10 cellular contexts compared by ENCODE assay signal in the genomic region with DNA sequence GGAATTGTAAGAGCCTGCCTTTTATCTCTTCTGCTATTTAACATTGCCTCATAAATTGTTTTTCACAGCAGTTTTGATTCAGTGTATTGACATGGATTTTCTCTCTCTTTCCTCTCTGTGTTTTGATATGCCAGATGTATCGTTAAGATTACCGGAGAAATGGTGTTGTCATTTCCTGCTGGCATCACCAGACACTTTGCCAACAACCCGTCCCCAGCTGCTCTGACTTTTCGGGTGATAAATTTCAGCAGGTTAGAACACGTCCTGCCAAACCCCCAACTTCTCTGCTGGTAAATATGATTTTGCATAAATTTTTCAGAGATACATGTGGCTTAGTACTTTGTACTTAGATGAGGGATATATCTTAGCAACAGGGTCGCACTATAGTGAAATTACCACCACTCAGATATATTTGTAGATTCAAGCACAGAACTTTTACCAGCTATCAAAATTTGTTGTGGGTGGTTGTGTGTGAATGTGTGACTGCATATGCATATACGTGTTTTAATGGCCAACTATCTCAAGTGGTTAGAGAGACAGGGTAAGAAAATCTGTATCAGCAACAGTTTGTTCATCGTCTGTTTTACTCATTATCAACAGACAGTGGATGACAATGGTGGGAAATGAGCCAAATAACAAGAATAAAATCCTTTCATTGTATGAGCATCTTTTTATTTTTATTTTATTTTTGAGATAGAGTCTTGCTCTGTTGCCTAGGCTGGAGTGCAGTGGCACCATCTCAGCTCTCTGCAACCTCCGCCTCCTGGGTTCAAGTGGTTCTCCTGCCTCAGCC. TPM values are rescaled to one million over a fixed set of nuclear protein-coding genes. Genes with fewer than 3 reads are reported as not detected.
DNase-seq lines count a peak whose midpoint lies in the region; ATAC-seq, FAIRE-seq and TF ChIP-seq lines count a peak whose summit lies in the region.
"Had no signal": no experiment of that assay in that cellular context is flagged by ENCODE, and none has a peak within 500 bp of the region (broad histone marks: within the 10 kb centered on the region; RNA-seq: fewer than 3 reads in every experiment).

No MANE protein-coding gene starts in this region.

- H3K4me1 ChIP-seq in BLaER1 treated with 17β-estradiol and CSF1 and Interleukin-3, amounts not matched to agents 10 nM and 100 nM: peaks cover 6 to 50% (median 29%) of the 10 kb centered on the region in 10 experiments; a peak in 19 of 20 replicates

- H4K20me1 ChIP-seq in BLaER1 treated with 17β-estradiol and CSF1 and Interleukin-3, amounts not matched to agents 10 nM and 100 nM: no peaks in the 10 kb centered on the region

- peak overlapping the region in 1 of 11 experiments; percentile 7; a peak in 1 of 22 replicates for H3K9ac ChIP-seq in BLaER1 treated with 17β-estradiol and CSF1 and Interleukin-3, amounts not matched to agents 10 nM and 100 nM

- no peaks in the 10 kb centered on the region for H3K4me1 Mint-ChIP-seq in effector memory CD8-positive, alpha-beta T cell (ENCODE audit: low read depth in 2 of 2)

- peaks cover 0 to 12% (median 0%) of the 10 kb centered on the region in 11 experiments; a peak in 3 of 22 replicates for H3K9me3 ChIP-seq in BLaER1 treated with 17β-estradiol and CSF1 and Interleukin-3, amounts not matched to agents 10 nM and 100 nM (replicated peaks in 1 of 11)

- H3K4me2 ChIP-seq in BLaER1 treated with 17β-estradiol and CSF1 and Interleukin-3, amounts not matched to agents 10 nM and 100 nM: peak overlapping the region in 7 of 11 experiments; percentile 0 to 51 (median 12); a peak in 7 of 22 replicates
- H3K4me2 ChIP-seq: hepatocyte had no signal

- peaks cover 27 to 43% of the 10 kb centered on the region in 2 donors for H3K27me3 Mint-ChIP-seq in effector memory CD8-positive, alpha-beta T cell

- H3K27ac Mint-ChIP-seq in effector memory CD8-positive, alpha-beta T cell: no peak overlapping the region

- DNase-seq in EH (ENCODE audit: low read depth): peak; percentile 27
- DNase-seq in NOMO-1 treated with dmso at 0.1 percent for 144 hours (lab: John Stamatoyannopoulos, UW; ENCODE audit: unreplicated experiment): peak; percentile 27
- DNase-seq in effector memory CD8-positive, alpha-beta T cell: no peak
- DNase-seq in coronary artery (ENCODE audit: low spot score): no peak
- DNase-seq in GM12891 (ENCODE audit: insufficient read length, low spot score): no peak
- DNase-seq: cortex of kidney, NCI-H2107 had no signal

- no peak overlapping the region for H3K4me3 Mint-ChIP-seq in effector memory CD8-positive, alpha-beta T cell

- H3K27me3 ChIP-seq in BLaER1 treated with 17β-estradiol and CSF1 and Interleukin-3, amounts not matched to agents 10 nM and 100 nM: no peaks in the 10 kb centered on the region
- H3K27me3 ChIP-seq: hepatocyte had no signal

- H3K36me3 Mint-ChIP-seq in effector memory CD8-positive, alpha-beta T cell (ENCODE audit: insufficient read depth): no peaks in the 10 kb centered on the region

- no peak for FAIRE-seq in GM12891 (lab: Jason Lieb, UNC)

- H3K4me3 ChIP-seq in BLaER1 treated with 17β-estradiol and CSF1 and Interleukin-3, amounts not matched to agents 10 nM and 100 nM: no peak overlapping the region
- H3K4me3 ChIP-seq in coronary artery: no peak overlapping the region
- H3K4me3 ChIP-seq: hepatocyte had no signal

- TF ChIP-seq CTCF in coronary artery (IDR thresholded peaks at IDR 0.05): no peak

- peak; percentile 43 for ATAC-seq in effector memory CD8-positive, alpha-beta T cell (replicated peaks)
- ATAC-seq in GM21360 (IDR thresholded peaks at IDR 0.05; ENCODE audit: unreplicated experiment): no peak

- no peaks in the 10 kb centered on the region for H3K36me3 ChIP-seq in BLaER1 treated with 17β-estradiol and CSF1 and Interleukin-3, amounts not matched to agents 10 nM and 100 nM

- no peaks in the 10 kb centered on the region for H3K9me3 Mint-ChIP-seq in effector memory CD8-positive, alpha-beta T cell

- no peak for TF ChIP-seq POLR2A in GM12891 (IDR thresholded peaks at IDR 0.05; ENCODE audit: low read depth, low read length)

- peak overlapping the region in 10 of 11 experiments; percentile 6 to 72 (median 63); a peak in 19 of 22 replicates for H3K27ac ChIP-seq in BLaER1 treated with 17β-estradiol and CSF1 and Interleukin-3, amounts not matched to agents 10 nM and 100 nM
- no peak overlapping the region for H3K27ac ChIP-seq in coronary artery
- H3K27ac ChIP-seq: hepatocyte had no signal

TF ChIP-seq in GM12891, 5 proteins besides CTCF, POLR2A, EP300 and RAD21:
- no peak for TF ChIP-seq POU2F2 (IDR thresholded peaks at IDR 0.05; ENCODE audit: low read depth, low read length)
- no peak for TF ChIP-seq PAX5 (IDR thresholded peaks at IDR 0.05; ENCODE audit: insufficient read depth, low read length, severe bottlenecking)
- no peak for TF ChIP-seq SPI1 (IDR thresholded peaks at IDR 0.05; ENCODE audit: low read depth, low read length)
- TF ChIP-seq POLR2AphosphoS5 (IDR thresholded peaks at IDR 0.05; ENCODE audit: low read depth, low read length): no peak
- no peak for TF ChIP-seq TAF1 (IDR thresholded peaks at IDR 0.05; ENCODE audit: low read depth, low read length)

RNA-seq across cellular contexts. Expression of a gene that starts 22.9 kb away (rescaled TPM):
- 0.15 TPM for polyA plus RNA-seq in GM12891 (2012; ENCODE audit: low read depth, missing spikeins)

Comparison
In these comparisons a context has a peak if more than half of its experiments do, and no peak if none do; other contexts are left out.
1. H3K27ac ChIP-seq: peak in BLaER1 treated with 17β-estradiol and CSF1 and Interleukin-3, amounts not matched to agents 10 nM and 100 nM (10 of 11); none in coronary artery (0 of 2).
2. DNase-seq: peak in EH (single experiment) and NOMO-1 treated with dmso at 0.1 percent for 144 hours (single experiment); none in effector memory CD8-positive, alpha-beta T cell (0 of 3), coronary artery (single experiment) and GM12891 (single experiment).